1 cellular context compared by ENCODE assay signal in the genomic region with DNA sequence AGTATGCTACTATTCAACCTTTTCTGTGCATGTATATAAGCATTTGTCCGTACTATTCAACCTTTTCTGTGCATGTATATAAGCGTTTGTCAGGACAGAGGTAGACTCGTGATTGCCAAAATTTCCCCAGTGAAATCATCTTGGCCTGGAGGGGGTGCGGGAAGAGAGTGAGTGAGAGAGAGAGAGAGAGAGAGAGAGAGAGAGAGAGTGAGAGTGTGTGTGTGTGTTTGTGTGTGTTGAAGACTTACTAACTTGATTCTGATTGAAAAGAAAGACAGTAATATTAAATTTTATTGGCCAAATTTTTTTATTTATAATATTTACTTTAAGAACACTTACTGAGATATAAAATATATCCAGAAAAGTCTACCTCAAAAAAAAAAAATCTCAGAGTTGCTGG.
TF ChIP-seq lines count a peak whose summit lies in the region.

No MANE protein-coding gene starts in this region.

TF ChIP-seq in SK-N-SH treated with all-trans-retinoic acid at 6 μM for 48 hours, 23 proteins besides CTCF, POLR2A, EP300 and RAD21 (continued from another document):
- TF ChIP-seq ZNF565 (CRISPR knock-in tag; conservative IDR thresholded peaks at IDR 0.05; ENCODE audit: low read depth) (no peak), ESRRG (CRISPR knock-in tag; IDR thresholded peaks at IDR 0.05) (no peak), OSR1 (CRISPR knock-in tag; IDR thresholded peaks at IDR 0.05) (no peak), PPARA (CRISPR knock-in tag; IDR thresholded peaks at IDR 0.05; ENCODE audit: borderline replicate concordance) (no peak)
